15 cellular contexts compared by ENCODE assay signal in the genomic region with DNA sequence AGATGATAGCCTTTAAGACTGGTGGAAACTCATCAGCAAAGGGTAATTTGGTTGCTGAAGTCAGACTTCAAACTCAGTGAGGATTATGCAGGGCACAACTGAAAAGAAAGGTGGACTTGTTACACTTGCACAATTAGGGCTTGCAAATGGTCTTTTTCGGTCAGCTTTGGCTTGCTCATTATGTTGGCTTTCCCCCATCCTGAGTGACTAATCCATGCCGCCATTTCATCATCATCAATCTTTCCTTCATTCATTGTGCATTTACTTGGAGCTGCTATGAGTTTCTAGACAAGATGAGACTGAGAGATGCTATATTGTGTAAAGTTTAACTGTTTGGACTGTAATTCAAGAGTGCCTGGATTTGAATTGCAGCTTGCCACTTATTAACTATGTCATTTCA.
DNase-seq lines count a peak whose midpoint lies in the region; TF ChIP-seq lines count a peak whose summit lies in the region.
"Had no signal": no experiment of that assay in that cellular context is flagged by ENCODE, and none has a peak within 500 bp of the region (broad histone marks: within the 10 kb centered on the region; RNA-seq: fewer than 3 reads in every experiment).

No MANE protein-coding gene starts in this region.

- H3K9me3 Mint-ChIP-seq in neural progenitor cell = peaks cover 3% of the 10 kb centered on the region

- H3K4me3 Mint-ChIP-seq in neural progenitor cell = no peak overlapping the region

- no peak overlapping the region for H3K27ac ChIP-seq in neural progenitor cell
- no peak overlapping the region for H3K27ac ChIP-seq in MM.1S (ENCODE audit: low read length)
- no peak overlapping the region for H3K27ac ChIP-seq in WERI-Rb-1
- H3K27ac ChIP-seq: C4-2B, Peyer's patch had no signal

- H3K27me3 ChIP-seq in Loucy (ENCODE audit: insufficient read depth, low read length, poor library complexity, severe bottlenecking) (no peaks in the 10 kb centered on the region), neural progenitor cell (no peaks in the 10 kb centered on the region), MM.1S (replicated peaks; ENCODE audit: insufficient read depth, low read length) (no peaks in the 10 kb centered on the region), WERI-Rb-1 (ENCODE audit: insufficient read depth, low read depth, severe bottlenecking) (no peaks in the 10 kb centered on the region)
- H3K27me3 ChIP-seq: Peyer's patch had no signal

- TF ChIP-seq CTCF in Loucy (conservative IDR thresholded peaks at IDR 0.05; ENCODE audit: low read length) (no peak), neural progenitor cell (IDR thresholded peaks at IDR 0.05) (no peak), MM.1S (IDR thresholded peaks at IDR 0.05; ENCODE audit: low read length) (no peak), WERI-Rb-1 (IDR thresholded peaks at IDR 0.05; ENCODE audit: low read depth, low read length) (no peak)

- H3K9me3 ChIP-seq in Loucy (ENCODE audit: insufficient read depth, low read depth, low read length) (no peaks in the 10 kb centered on the region), neural progenitor cell (ENCODE audit: low read depth) (no peaks in the 10 kb centered on the region), MM.1S (replicated peaks; ENCODE audit: insufficient read depth, low read length) (no peaks in the 10 kb centered on the region), WERI-Rb-1 (ENCODE audit: severe bottlenecking) (no peaks in the 10 kb centered on the region)
- H3K9me3 ChIP-seq: Peyer's patch had no signal

- no peaks in the 10 kb centered on the region for H3K27me3 Mint-ChIP-seq in neural progenitor cell (ENCODE audit: insufficient read depth, low read depth)

- no peak overlapping the region for H2AFZ ChIP-seq in Loucy (ENCODE audit: low read length)
- H2AFZ ChIP-seq in neural progenitor cell (replicated peaks) = no peak overlapping the region
- no peak overlapping the region for H2AFZ ChIP-seq in MM.1S (ENCODE audit: low read length)

- DNase-seq in AG08395 (ENCODE audit: low spot score) (peak; percentile 48), COLO829 (ENCODE audit: low spot score) (peak; percentile 28), neural progenitor cell (ENCODE audit: low spot score) (peak; percentile 20), inferior parietal cortex (ENCODE audit: extremely low spot score) (no peak), HuH-7.5 (ENCODE audit: low spot score) (no peak), MM.1S (no peak), WERI-Rb-1 (no peak)
- DNase-seq: DMS79 treated with DMSO at 0.1 percent for 48 hours, H7, NCI-H1417 treated with DMSO at 0.1 percent for 48 hours, NCI-H187 treated with DMSO at 0.1 percent for 48 hours, NCI-H526, Peyer's patch had no signal

- H3K9me2 ChIP-seq in Loucy (replicated peaks; ENCODE audit: low read depth, low read length) (no peaks in the 10 kb centered on the region), MM.1S (replicated peaks; ENCODE audit: insufficient read depth, low read length) (no peaks in the 10 kb centered on the region)

- H3K9ac ChIP-seq in Loucy (ENCODE audit: low read depth, low read length, poor library complexity, severe bottlenecking) (peak overlapping the region; percentile 55), neural progenitor cell (no peak overlapping the region), MM.1S (ENCODE audit: low read length) (no peak overlapping the region)

- H3K4me2 ChIP-seq in Loucy (ENCODE audit: low read depth, low read length, poor library complexity, severe bottlenecking) (no peak overlapping the region), neural progenitor cell (no peak overlapping the region), MM.1S (ENCODE audit: low read depth, low read length) (no peak overlapping the region)

- H3K4me1 ChIP-seq in Loucy (ENCODE audit: insufficient read depth, low read length, poor library complexity, severe bottlenecking) = peaks cover 51% of the 10 kb centered on the region
- peaks cover 38% of the 10 kb centered on the region for H3K4me1 ChIP-seq in neural progenitor cell
- H3K4me1 ChIP-seq in MM.1S (ENCODE audit: low read length) = no peaks in the 10 kb centered on the region
- H3K4me1 ChIP-seq: Peyer's patch had no signal

- H3F3A ChIP-seq in Loucy (ENCODE audit: low read depth) = no peaks in the 10 kb centered on the region
- H3F3A ChIP-seq in neural progenitor cell (ENCODE audit: low read depth) = peaks cover 13% of the 10 kb centered on the region
- no peaks in the 10 kb centered on the region for H3F3A ChIP-seq in MM.1S (ENCODE audit: insufficient read depth, low read length)

- no peak overlapping the region for H3K4me3 ChIP-seq in Loucy (ENCODE audit: low read length, poor library complexity, severe bottlenecking)
- H3K4me3 ChIP-seq in neural progenitor cell = no peak overlapping the region
- no peak overlapping the region for H3K4me3 ChIP-seq in MM.1S (ENCODE audit: low read length)
- no peak overlapping the region for H3K4me3 ChIP-seq in WERI-Rb-1 (ENCODE audit: low read depth, low read length)
- H3K4me3 ChIP-seq: Peyer's patch had no signal

- H3K79me2 ChIP-seq in Loucy (ENCODE audit: insufficient read depth, low read length) = no peaks in the 10 kb centered on the region
- H3K79me2 ChIP-seq in neural progenitor cell (ENCODE audit: low read depth) = no peaks in the 10 kb centered on the region
- no peaks in the 10 kb centered on the region for H3K79me2 ChIP-seq in MM.1S (ENCODE audit: low read length)

- H4K20me1 ChIP-seq in Loucy (ENCODE audit: insufficient read depth, low read length, poor library complexity, severe bottlenecking) = no peaks in the 10 kb centered on the region
- H4K20me1 ChIP-seq in neural progenitor cell (ENCODE audit: low read depth) = no peaks in the 10 kb centered on the region
- no peaks in the 10 kb centered on the region for H4K20me1 ChIP-seq in MM.1S (ENCODE audit: insufficient read depth, low read length)

- H3K27ac Mint-ChIP-seq in neural progenitor cell = no peak overlapping the region

- peaks cover 2% of the 10 kb centered on the region for H3K36me3 Mint-ChIP-seq in neural progenitor cell

- H3K36me3 ChIP-seq in Loucy (ENCODE audit: insufficient read depth, low read length) (no peaks in the 10 kb centered on the region), neural progenitor cell (no peaks in the 10 kb centered on the region), MM.1S (replicated peaks; ENCODE audit: insufficient read depth, low read length) (no peaks in the 10 kb centered on the region), WERI-Rb-1 (no peaks in the 10 kb centered on the region)
- H3K36me3 ChIP-seq: Peyer's patch had no signal

- H3K4me1 Mint-ChIP-seq in neural progenitor cell = peaks cover 7% of the 10 kb centered on the region

Comparison
In these comparisons a context has a peak if more than half of its experiments do, and no peak if none do; other contexts are left out.
1. DNase-seq: peak in AG08395 (single experiment), COLO829 (single experiment) and neural progenitor cell (single experiment); none in inferior parietal cortex (single experiment), HuH-7.5 (single experiment), MM.1S (single experiment) and WERI-Rb-1 (single experiment).